ENCODE assay signal across 12 cellular contexts in the genomic region with DNA sequence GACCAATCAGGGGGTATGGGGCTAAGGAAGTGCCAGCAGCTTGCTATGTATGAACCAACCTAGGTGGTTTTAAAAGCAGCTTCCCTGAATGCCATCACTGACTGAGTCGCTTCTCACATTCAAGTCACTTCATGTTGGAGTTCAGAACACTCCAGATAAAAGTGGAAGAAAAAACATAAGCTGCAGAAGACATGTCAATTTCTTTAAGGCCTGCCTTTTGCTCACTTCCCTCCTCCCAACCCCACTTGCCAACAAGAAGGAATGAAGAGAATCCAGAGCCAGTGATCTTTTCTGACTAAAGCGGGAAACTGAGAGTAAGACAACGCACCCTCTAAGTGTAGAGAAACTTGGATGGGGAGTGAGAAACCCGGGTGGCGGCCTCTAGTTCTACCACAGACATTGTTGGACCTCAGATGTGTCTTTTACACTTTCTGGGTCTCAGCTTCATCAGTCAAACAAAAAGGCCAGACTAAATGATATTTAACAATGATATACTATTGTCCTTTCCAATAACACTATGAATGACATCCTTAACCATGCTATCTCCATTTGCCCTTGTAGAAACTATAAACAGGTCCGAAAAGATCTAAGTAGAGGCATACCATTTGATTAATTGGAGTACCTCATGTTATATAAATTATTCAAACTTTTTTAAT. TPM values are rescaled to one million over a fixed set of nuclear protein-coding genes. Genes with fewer than 3 reads are reported as not detected.
DNase-seq lines count a peak whose midpoint lies in the region; ATAC-seq and TF ChIP-seq lines count a peak whose summit lies in the region.
"Had no signal": no experiment of that assay in that cellular context is flagged by ENCODE, and none has a peak within 500 bp of the region (broad histone marks: within the 10 kb centered on the region; RNA-seq: fewer than 3 reads in every experiment).

No MANE protein-coding gene starts in this region.

- DNase-seq in cardiac muscle cell (ENCODE audit: low read depth in 1 of 2, low spot score in 1 of 2) (peak; percentile 18 to 27), left ventricle myocardium superior (no peak), lower lobe of right lung (no peak), vagina (ENCODE audit: extremely low spot score in 2 of 2) (no peak), NCI-H128 (lab: John Stamatoyannopoulos, UW; ENCODE audit: unreplicated experiment) (no peak), HT-29 (ENCODE audit: low spot score) (no peak), ecto neural progenitor cell (ENCODE audit: low spot score) (no peak)
- no peak for DNase-seq in activated T-helper 1 cell treated with anti-CD3 and anti-CD28 coated beads, Interleukin-12 subunit alpha, Interleukin-12 subunit beta, Interleukin-2, Interleukin-4 antibody, amounts not matched to agents 30 ng/mL and 10 ng/mL and 1 ng/mL, durations not matched to agents 14 hours and 24 hours and 36 hours (ENCODE audit: low spot score)
- DNase-seq: activated naive CD8-positive, alpha-beta T cell treated with anti-CD3 and anti-CD28 coated beads, Interleukin-2, amount 50 U/mL, for 24 hours; NCI-H1694 treated with DMSO at 0.1 percent for 48 hours; stimulated activated CD4-positive, alpha-beta T cell treated with anti-CD3 and anti-CD28 coated beads, Interleukin-4, amount 100 ng/mL, for 4 hours had no signal

- H3K27me3 Mint-ChIP-seq in activated T-helper 1 cell treated with anti-CD3 and anti-CD28 coated beads, Interleukin-12 subunit alpha, Interleukin-12 subunit beta, Interleukin-2, Interleukin-4 antibody, amounts not matched to agents 30 ng/mL and 10 ng/mL and 1 ng/mL, durations not matched to agents 14 hours and 24 hours and 36 hours (ENCODE audit: insufficient read depth), result no peaks in the 10 kb centered on the region
- H3K27me3 Mint-ChIP-seq: activated naive CD8-positive, alpha-beta T cell treated with anti-CD3 and anti-CD28 coated beads, Interleukin-2, amount 50 U/mL, for 24 hours; type B pancreatic cell had no signal

- H3K4me3 ChIP-seq in cardiac muscle cell (no peak overlapping the region), lower lobe of right lung (no peak overlapping the region), vagina (no peak overlapping the region)

- H3K4me1 Mint-ChIP-seq in activated T-helper 1 cell treated with anti-CD3 and anti-CD28 coated beads, Interleukin-12 subunit alpha, Interleukin-12 subunit beta, Interleukin-2, Interleukin-4 antibody, amounts not matched to agents 30 ng/mL and 10 ng/mL and 1 ng/mL, durations not matched to agents 14 hours and 24 hours and 36 hours (ENCODE audit: low read depth), result peaks cover 81% of the 10 kb centered on the region

- TF ChIP-seq POLR2A in vagina (IDR thresholded peaks at IDR 0.05), result no peak

- no peaks in the 10 kb centered on the region for H3K36me3 ChIP-seq in cardiac muscle cell
- H3K36me3 ChIP-seq in lower lobe of right lung, result no peaks in the 10 kb centered on the region
- no peaks in the 10 kb centered on the region for H3K36me3 ChIP-seq in vagina

- H3K27me3 ChIP-seq in cardiac muscle cell (no peaks in the 10 kb centered on the region), lower lobe of right lung (ENCODE audit: low read depth) (no peaks in the 10 kb centered on the region), vagina (no peaks in the 10 kb centered on the region)

- H3K9me3 ChIP-seq in cardiac muscle cell (ENCODE audit: low read depth) (no peaks in the 10 kb centered on the region), lower lobe of right lung (no peaks in the 10 kb centered on the region), vagina (no peaks in the 10 kb centered on the region)

- no peak overlapping the region for H3K4me3 Mint-ChIP-seq in activated T-helper 1 cell treated with anti-CD3 and anti-CD28 coated beads, Interleukin-12 subunit alpha, Interleukin-12 subunit beta, Interleukin-2, Interleukin-4 antibody, amounts not matched to agents 30 ng/mL and 10 ng/mL and 1 ng/mL, durations not matched to agents 14 hours and 24 hours and 36 hours
- H3K4me3 Mint-ChIP-seq: activated naive CD8-positive, alpha-beta T cell treated with anti-CD3 and anti-CD28 coated beads, Interleukin-2, amount 50 U/mL, for 24 hours; type B pancreatic cell had no signal

- H3K27ac Mint-ChIP-seq in activated T-helper 1 cell treated with anti-CD3 and anti-CD28 coated beads, Interleukin-12 subunit alpha, Interleukin-12 subunit beta, Interleukin-2, Interleukin-4 antibody, amounts not matched to agents 30 ng/mL and 10 ng/mL and 1 ng/mL, durations not matched to agents 14 hours and 24 hours and 36 hours, result peak overlapping the region; percentile 21
- H3K27ac Mint-ChIP-seq: activated naive CD8-positive, alpha-beta T cell treated with anti-CD3 and anti-CD28 coated beads, Interleukin-2, amount 50 U/mL, for 24 hours; type B pancreatic cell had no signal

- ATAC-seq in left ventricle myocardium superior, result no peak
- ATAC-seq in lower lobe of right lung, result no peak
- ATAC-seq: activated naive CD8-positive, alpha-beta T cell treated with anti-CD3 and anti-CD28 coated beads, Interleukin-2, amount 50 U/mL, for 24 hours had no signal

- peaks cover 9% of the 10 kb centered on the region for H3K36me3 Mint-ChIP-seq in activated T-helper 1 cell treated with anti-CD3 and anti-CD28 coated beads, Interleukin-12 subunit alpha, Interleukin-12 subunit beta, Interleukin-2, Interleukin-4 antibody, amounts not matched to agents 30 ng/mL and 10 ng/mL and 1 ng/mL, durations not matched to agents 14 hours and 24 hours and 36 hours (ENCODE audit: low read depth)
- H3K36me3 Mint-ChIP-seq: type B pancreatic cell had no signal

- H3K4me1 ChIP-seq in cardiac muscle cell (ENCODE audit: low read depth) (peaks cover 23% of the 10 kb centered on the region), lower lobe of right lung (peaks cover 46% of the 10 kb centered on the region), vagina (peaks cover 80% of the 10 kb centered on the region)

- intact Hi-C loops in left ventricle myocardium superior (cut with micrococcal nuclease) (no loop called here), lower lobe of right lung (cut with DNase I) (no loop called here), vagina (cut with DNase I) (no loop called here)
- intact Hi-C loops in activated T-helper 1 cell treated with anti-CD3 and anti-CD28 coated beads, Interleukin-12 subunit alpha, Interleukin-12 subunit beta, Interleukin-2, Interleukin-4 antibody, amounts not matched to agents 30 ng/mL and 10 ng/mL and 1 ng/mL, durations not matched to agents 14 hours and 24 hours and 36 hours (cut with micrococcal nuclease), result loop anchor here (1.0 to 10.0 kb wide), 3 partner anchors 11 to 410 kb away; partner anchors contain the start of gene ZNF436

- TF ChIP-seq CTCF in cardiac muscle cell (IDR thresholded peaks at IDR 0.05; ENCODE audit: low read depth, low read length) (no peak), lower lobe of right lung (IDR thresholded peaks at IDR 0.05) (no peak), vagina (IDR thresholded peaks at IDR 0.05) (no peak)

- peak overlapping the region; percentile 67 for H3K27ac ChIP-seq in cardiac muscle cell
- peak overlapping the region; percentile 19 for H3K27ac ChIP-seq in lower lobe of right lung
- H3K27ac ChIP-seq in vagina, result peak overlapping the region; percentile 57

- no peaks in the 10 kb centered on the region for H3K9me3 Mint-ChIP-seq in activated T-helper 1 cell treated with anti-CD3 and anti-CD28 coated beads, Interleukin-12 subunit alpha, Interleukin-12 subunit beta, Interleukin-2, Interleukin-4 antibody, amounts not matched to agents 30 ng/mL and 10 ng/mL and 1 ng/mL, durations not matched to agents 14 hours and 24 hours and 36 hours
- H3K9me3 Mint-ChIP-seq: activated naive CD8-positive, alpha-beta T cell treated with anti-CD3 and anti-CD28 coated beads, Interleukin-2, amount 50 U/mL, for 24 hours; type B pancreatic cell had no signal

RNA-seq across cellular contexts. Expression of gene LUZP1, which starts 54.1 kb away (rescaled TPM):
- 19.7 and 26.6 TPM in 2 replicates for total RNA-seq in cardiac muscle cell
- 34.2 and 35.2 TPM in 2 replicates for polyA plus RNA-seq in cardiac muscle cell
- 28.0 TPM for total RNA-seq in left ventricle myocardium superior
- 23.3 and 27.7 TPM in 2 replicates for total RNA-seq in activated T-helper 1 cell treated with anti-CD3 and anti-CD28 coated beads, Interleukin-12 subunit alpha, Interleukin-12 subunit beta, Interleukin-2, Interleukin-4 antibody, amounts not matched to agents 30 ng/mL and 10 ng/mL and 1 ng/mL, durations not matched to agents 14 hours and 24 hours and 36 hours
- 32.5 TPM for total RNA-seq in lower lobe of right lung
- total RNA-seq in vagina, result 23.8 TPM
- total RNA-seq in HT-29 (2014; rRNA removed; shearing (Covaris generic)), result 14.4 and 16.4 TPM in 2 replicates

Comparison
In these comparisons a context has a peak if more than half of its experiments do, and no peak if none do; other contexts are left out.
1. DNase-seq: peak in cardiac muscle cell (2 of 2); none in left ventricle myocardium superior (single experiment), activated T-helper 1 cell treated with anti-CD3 and anti-CD28 coated beads, Interleukin-12 subunit alpha, Interleukin-12 subunit beta, Interleukin-2, Interleukin-4 antibody, amounts not matched to agents 30 ng/mL and 10 ng/mL and 1 ng/mL, durations not matched to agents 14 hours and 24 hours and 36 hours (single experiment), lower lobe of right lung (single experiment), vagina (0 of 2), NCI-H128 (single experiment), HT-29 (single experiment) and ecto neural progenitor cell (single experiment).
2. Peak in every context shown above with its lines, with median percentiles within 50 percentile points of each other: H3K27ac ChIP-seq.